Comparison of ENCODE assay signal across 16 cellular contexts in the genomic region with DNA sequence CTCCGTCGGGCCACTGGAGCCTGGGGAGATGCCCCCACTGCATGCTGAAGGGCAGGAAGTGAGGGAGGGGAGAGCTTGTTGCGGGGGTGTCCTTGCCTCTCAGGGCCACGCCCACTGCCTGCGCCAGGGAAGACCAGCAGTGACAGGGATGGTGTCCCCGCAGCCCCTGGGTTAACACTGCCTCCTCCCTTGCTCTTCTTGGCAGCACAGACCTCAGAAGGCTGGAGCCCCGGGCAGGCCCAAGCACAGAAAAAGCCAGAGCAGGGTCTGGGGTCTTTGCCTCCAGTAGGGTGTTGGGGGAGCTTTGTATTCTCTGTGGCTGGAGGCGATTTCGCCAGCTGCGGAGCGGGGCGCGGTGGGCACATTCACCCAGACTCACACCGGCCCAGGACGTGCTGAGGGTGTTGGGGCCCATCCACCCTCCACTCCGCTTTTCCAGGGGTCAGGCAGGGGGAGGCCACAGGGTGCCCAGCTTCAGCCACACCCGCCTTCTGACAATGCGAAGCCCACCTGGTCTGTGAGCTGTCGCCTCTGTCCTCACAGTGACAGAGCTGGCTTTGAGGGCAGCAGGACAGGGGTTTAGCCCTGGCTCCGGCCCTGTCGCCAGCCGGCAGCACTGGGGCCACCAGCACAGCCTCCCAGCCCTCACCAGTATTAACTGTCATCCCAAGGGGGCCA.
DNase-seq lines count a peak whose midpoint lies in the region; ATAC-seq and TF ChIP-seq lines count a peak whose summit lies in the region.
"Had no signal": no experiment of that assay in that cellular context is flagged by ENCODE, and none has a peak within 500 bp of the region (broad histone marks: within the 10 kb centered on the region; RNA-seq: fewer than 3 reads in every experiment).

No MANE protein-coding gene starts in this region.

- peak overlapping the region; percentile 56 to 99 (median 88) for H3K4me2 ChIP-seq in BLaER1 treated with 17β-estradiol and CSF1 and Interleukin-3, amounts not matched to agents 10 nM and 100 nM

- TF ChIP-seq CTCF in RWPE2 (IDR thresholded peaks at IDR 0.05; ENCODE audit: poor library complexity, severe bottlenecking) (no peak), heart left ventricle (IDR thresholded peaks at IDR 0.05) (no peak)

- peak overlapping the region in 9 of 11 experiments; percentile 14 to 70 (median 31); a peak in 13 of 22 replicates for H3K9ac ChIP-seq in BLaER1 treated with 17β-estradiol and CSF1 and Interleukin-3, amounts not matched to agents 10 nM and 100 nM

- H3K9me3 ChIP-seq in BLaER1 treated with 17β-estradiol and CSF1 and Interleukin-3, amounts not matched to agents 10 nM and 100 nM (replicated peaks in 1 of 11): peaks cover 0 to 9% (median 0%) of the 10 kb centered on the region in 11 experiments; a peak in 4 of 22 replicates
- H3K9me3 ChIP-seq in RWPE2 (ENCODE audit: severe bottlenecking) (no peaks in the 10 kb centered on the region), heart left ventricle (no peaks in the 10 kb centered on the region)

- H4K20me1 ChIP-seq in BLaER1 treated with 17β-estradiol and CSF1 and Interleukin-3, amounts not matched to agents 10 nM and 100 nM: peaks cover 0 to 9% (median 0%) of the 10 kb centered on the region in 11 experiments; a peak in 3 of 22 replicates

- DNase-seq in RWPE2 (ENCODE audit: low spot score): peak; percentile 57
- DNase-seq in heart left ventricle: peak; percentile 5 to 41 (median 18)
- peak in 8 of 10 donors; percentile 3 to 77 (median 12) for DNase-seq in posterior cingulate gyrus
- no peak for DNase-seq in T-helper 9 cell
- DNase-seq in DMS79 treated with DMSO at 0.1 percent for 48 hours (lab: John Stamatoyannopoulos, UW): no peak
- DNase-seq: cortex of kidney, DND-41, GOT3, MM.1S, NCI-H2081, NCI-H526 treated with DMSO at 0.1 percent for 48 hours had no signal

- no peak for TF ChIP-seq POLR2A in heart left ventricle (IDR thresholded peaks at IDR 0.05)

- no peak for ATAC-seq in RWPE2 (ENCODE audit: low read depth)
- no peak for ATAC-seq in heart left ventricle
- ATAC-seq in HG03095 (IDR thresholded peaks at IDR 0.05; ENCODE audit: unreplicated experiment): no peak
- ATAC-seq: esophagus mucosa; stimulated activated effector memory CD8-positive, alpha-beta T cell treated with anti-CD3 and anti-CD28 coated beads, Interleukin-12 subunit alpha, Interleukin-12 subunit beta, amount 100 ng/mL, for 72 hours had no signal

- H3K4me1 ChIP-seq in BLaER1 treated with 17β-estradiol and CSF1 and Interleukin-3, amounts not matched to agents 10 nM and 100 nM: peaks cover 43 to 85% (median 76%) of the 10 kb centered on the region in 10 experiments
- peaks cover 4% of the 10 kb centered on the region for H3K4me1 ChIP-seq in RWPE2 (ENCODE audit: insufficient read depth, poor library complexity, severe bottlenecking)
- H3K4me1 ChIP-seq in heart left ventricle: peaks cover 0 to 28% (median 10%) of the 10 kb centered on the region in 12 donors

- peak overlapping the region in 8 of 11 experiments; percentile 6 to 60 (median 40); a peak in 12 of 22 replicates for H3K27ac ChIP-seq in BLaER1 treated with 17β-estradiol and CSF1 and Interleukin-3, amounts not matched to agents 10 nM and 100 nM
- no peak overlapping the region for H3K27ac ChIP-seq in RWPE2 (ENCODE audit: poor library complexity, severe bottlenecking)
- no peak overlapping the region for H3K27ac ChIP-seq in heart left ventricle
- H3K27ac ChIP-seq: C4-2B had no signal

- no peaks in the 10 kb centered on the region for H3K27me3 ChIP-seq in BLaER1 treated with 17β-estradiol and CSF1 and Interleukin-3, amounts not matched to agents 10 nM and 100 nM
- no peaks in the 10 kb centered on the region for H3K27me3 ChIP-seq in RWPE2 (ENCODE audit: insufficient read depth, poor library complexity, severe bottlenecking)
- no peaks in the 10 kb centered on the region for H3K27me3 ChIP-seq in heart left ventricle

- H3K4me3 ChIP-seq in BLaER1 treated with 17β-estradiol and CSF1 and Interleukin-3, amounts not matched to agents 10 nM and 100 nM: 0 out of 20 replicates have a peak overlapping the region, but pooled peaks of 1 of the 10 experiments have one; percentile 33
- no peak overlapping the region for H3K4me3 ChIP-seq in RWPE2 (ENCODE audit: severe bottlenecking)
- no peak overlapping the region for H3K4me3 ChIP-seq in heart left ventricle

- H3K36me3 ChIP-seq in BLaER1 treated with 17β-estradiol and CSF1 and Interleukin-3, amounts not matched to agents 10 nM and 100 nM: no peaks in the 10 kb centered on the region
- no peaks in the 10 kb centered on the region for H3K36me3 ChIP-seq in RWPE2 (ENCODE audit: low read depth)
- no peaks in the 10 kb centered on the region for H3K36me3 ChIP-seq in heart left ventricle

- intact Hi-C loops in heart left ventricle (cut with DNase I) (no loop called here), posterior cingulate gyrus (cut with DNase I) (no loop called here)

- 91 to 94% (median 93%) methylated on average over 14 to 22 of the region's 22 CpGs for WGBS in heart left ventricle, 4 donors

Comparison
In these comparisons a context has a peak if more than half of its experiments do, and no peak if none do; other contexts are left out.
1. H3K27ac ChIP-seq: peak in BLaER1 treated with 17β-estradiol and CSF1 and Interleukin-3, amounts not matched to agents 10 nM and 100 nM (8 of 11); none in RWPE2 (single experiment) and heart left ventricle (0 of 12).
2. DNase-seq: peak in RWPE2 (single experiment), heart left ventricle (5 of 5) and posterior cingulate gyrus (8 of 10); none in T-helper 9 cell (single experiment) and DMS79 treated with DMSO at 0.1 percent for 48 hours (single experiment).